Comparison of ENCODE assay signal across 8 cellular contexts in genomic region chr16:30761427-30761927, GRCh38. TPM values are rescaled to one million over a fixed set of nuclear protein-coding genes. Genes with fewer than 3 reads are reported as not detected.
A peak's percentile ranks its signal among the peaks of the same experiment; 100 is the strongest.
DNase-seq lines count a peak whose midpoint lies in the region; ATAC-seq, FAIRE-seq and TF ChIP-seq lines count a peak whose summit lies in the region.

No MANE protein-coding gene starts in this region.

- no peaks in the 10 kb centered on the region for H3K27me3 ChIP-seq in CD4-positive, alpha-beta T cell (ENCODE audit: control insufficient read depth, insufficient read depth, low read length)
- H3K27me3 ChIP-seq in SJSA1 (replicated peaks): no peaks in the 10 kb centered on the region
- H3K27me3 ChIP-seq in adrenal gland: no peaks in the 10 kb centered on the region

- 0 to 1% (median 0%) methylated on average over 26 to 64 of the region's 64 CpGs for WGBS in adrenal gland, 4 donors

- peak in 1 of 2 donors; percentile 32 for TF ChIP-seq POLR2A in adrenal gland (IDR thresholded peaks at IDR 0.05)

- H3K4me3 ChIP-seq in SJSA1 (peak overlapping the region; percentile 72), adrenal gland (peak overlapping the region in 3 of 4 donors; percentile 75 to 91 (median 84)), iPS-18c (ENCODE audit: insufficient read depth, low read depth, low read length) (peak overlapping the region; percentile 75)

- peak overlapping the region; percentile 99 for H3K4me3 Mint-ChIP-seq in CD4-positive, alpha-beta T cell

- peaks cover 71% of the 10 kb centered on the region for H3K36me3 ChIP-seq in SJSA1
- peaks cover 0 to 34% of the 10 kb centered on the region in 2 donors for H3K36me3 ChIP-seq in adrenal gland (replicated peaks in 1 of 2)

- peaks cover 17% of the 10 kb centered on the region for H3K4me1 ChIP-seq in SJSA1 (replicated peaks)
- H3K4me1 ChIP-seq in adrenal gland (replicated peaks in 1 of 2): peaks cover 22 to 31% of the 10 kb centered on the region in 2 donors

- peak overlapping the region; percentile 71 for H3K27ac ChIP-seq in CD4-positive, alpha-beta T cell (ENCODE audit: low read depth, low read length)
- H3K27ac ChIP-seq in SJSA1: 0 out of 2 replicates have a peak overlapping the region, but pooled peaks have one; percentile 9
- peak overlapping the region in 4 of 5 donors; percentile 24 to 78 (median 54) for H3K27ac ChIP-seq in adrenal gland

- POLR2A ChIA-PET in CD4-positive, alpha-beta T cell (lab: Charles Lee): no interaction called here

- intact Hi-C loops in CD4-positive, alpha-beta T cell (cut with DNase I, micrococcal nuclease): loop anchor here in 1 of 2 experiments (10.0 kb wide), 1 partner anchor 427 kb away; no protein-coding TSS in a partner anchor
- intact Hi-C loops in adrenal gland (cut with DNase I): no loop called here

- no peak for TF ChIP-seq CTCF in CD4-positive, alpha-beta T cell (IDR thresholded peaks at IDR 0.05)
- TF ChIP-seq CTCF in adrenal gland (IDR thresholded peaks at IDR 0.05): no peak

- H3K27me3 Mint-ChIP-seq in CD4-positive, alpha-beta T cell: no peaks in the 10 kb centered on the region

- DNase-seq in CD4-positive, alpha-beta T cell: peak in 4 of 10 experiments; percentile 3 to 29 (median 16)
- DNase-seq in HK-2 (ENCODE audit: unreplicated experiment) (peak; percentile 42), SJSA1 (ENCODE audit: low read depth in 1 of 2, low spot score in 2 of 2) (peak in 1 of 2 experiments; percentile 49), adrenal gland (peak in 2 of 7 donors; percentile 40 to 70), GM19239 (ENCODE audit: insufficient read length, low spot score) (no peak)
- peak; percentile 37 for DNase-seq in stimulated activated CD4-positive, alpha-beta T cell treated with anti-CD3 and anti-CD28 coated beads, Interleukin-1b, Interleukin-23, amount 100 ng/mL, for 48 hours

- FAIRE-seq in GM19239 (lab: Jason Lieb, UNC): no peak

- H3K9me3 Mint-ChIP-seq in CD4-positive, alpha-beta T cell: no peaks in the 10 kb centered on the region

- CTCF ChIA-PET in CD4-positive, alpha-beta T cell (lab: Charles Lee): no interaction called here

- H3K4me1 Mint-ChIP-seq in CD4-positive, alpha-beta T cell (ENCODE audit: low read depth): peaks cover 30% of the 10 kb centered on the region

- peaks cover 62% of the 10 kb centered on the region for H3K36me3 Mint-ChIP-seq in CD4-positive, alpha-beta T cell (ENCODE audit: low read depth)

- peak overlapping the region; percentile 85 for H3K27ac Mint-ChIP-seq in CD4-positive, alpha-beta T cell

- no peaks in the 10 kb centered on the region for H3K9me3 ChIP-seq in CD4-positive, alpha-beta T cell (ENCODE audit: control insufficient read depth, low read length)
- no peaks in the 10 kb centered on the region for H3K9me3 ChIP-seq in SJSA1 (replicated peaks)
- H3K9me3 ChIP-seq in adrenal gland (replicated peaks in 1 of 3): no peaks in the 10 kb centered on the region
- no peaks in the 10 kb centered on the region for H3K9me3 ChIP-seq in iPS-18c (ENCODE audit: control insufficient read depth, insufficient read depth, low read length)

- no peak for ATAC-seq in CD4-positive, alpha-beta T cell (ENCODE audit: poor library complexity)
- peak; percentile 27 for ATAC-seq in GM19397 (IDR thresholded peaks at IDR 0.05; ENCODE audit: unreplicated experiment)

RNA-seq across cellular contexts. Expression of gene CFAP119, which starts 0.4 kb away (rescaled TPM):
- total RNA-seq in CD4-positive, alpha-beta T cell: 1 to 10 TPM; 1.7 to 2.2 TPM
- total RNA-seq in SJSA1 (2014; rRNA removed; shearing (Covaris generic)): 1.1 and 9.5 TPM in 2 replicates
- 10 to 100 TPM in 2 of 8 donors, 1 to 10 TPM in 6; 2.3 to 12.8 (median 7.4) TPM for total RNA-seq in adrenal gland
- polyA plus RNA-seq in adrenal gland: 10 to 100 TPM in 2 of 3 donors, 1 to 10 TPM in 1; 6.3 to 37.6 (median 24.6) TPM

RNA-seq across cellular contexts. Expression of gene RNF40, which starts 0.6 kb away (rescaled TPM):
- 10 to 100 TPM; 63.0 to 65.2 TPM for total RNA-seq in CD4-positive, alpha-beta T cell
- 70.7 and 103 TPM in 2 replicates for total RNA-seq in SJSA1 (2014; rRNA removed; shearing (Covaris generic))
- 100 to 1,000 TPM in 7 of 8 donors, 10 to 100 TPM in 1; 86.9 to 164 (median 109) TPM for total RNA-seq in adrenal gland
- polyA plus RNA-seq in adrenal gland: 100 to 1,000 TPM; 121 to 143 (median 137) TPM

RNA-seq across cellular contexts. Expression of gene PHKG2, which starts 13.3 kb away (rescaled TPM):
- 10 to 100 TPM; 24.8 to 25.2 TPM for total RNA-seq in CD4-positive, alpha-beta T cell
- total RNA-seq in SJSA1 (2014; rRNA removed; shearing (Covaris generic)): 35.3 and 39.0 TPM in 2 replicates
- 10 to 100 TPM; 25.4 to 48.3 (median 35.1) TPM for total RNA-seq in adrenal gland
- 10 to 100 TPM; 18.7 to 82.8 (median 58.5) TPM for polyA plus RNA-seq in adrenal gland

RNA-seq across cellular contexts. Expression of gene ZNF629, which starts 25.5 kb away (rescaled TPM):
- 1 to 10 TPM; 1.6 to 1.7 TPM for total RNA-seq in CD4-positive, alpha-beta T cell
- 13.2 and 19.6 TPM in 2 replicates for total RNA-seq in SJSA1 (2014; rRNA removed; shearing (Covaris generic))
- 10 to 100 TPM; 19.5 to 27.0 (median 24.3) TPM for total RNA-seq in adrenal gland
- polyA plus RNA-seq in adrenal gland: 10 to 100 TPM in 2 of 3 donors, 1 to 10 TPM in 1; 7.9 to 14.7 (median 13.6) TPM

Comparison
In these comparisons a context has a peak if more than half of its experiments do, and no peak if none do; other contexts are left out.
1. H3K27ac ChIP-seq: peak in every context shown above with its lines; median percentile 71 in CD4-positive, alpha-beta T cell; 54 in adrenal gland; 9 in SJSA1.